Comparison of ENCODE assay signal across 8 cellular contexts in the genomic region with DNA sequence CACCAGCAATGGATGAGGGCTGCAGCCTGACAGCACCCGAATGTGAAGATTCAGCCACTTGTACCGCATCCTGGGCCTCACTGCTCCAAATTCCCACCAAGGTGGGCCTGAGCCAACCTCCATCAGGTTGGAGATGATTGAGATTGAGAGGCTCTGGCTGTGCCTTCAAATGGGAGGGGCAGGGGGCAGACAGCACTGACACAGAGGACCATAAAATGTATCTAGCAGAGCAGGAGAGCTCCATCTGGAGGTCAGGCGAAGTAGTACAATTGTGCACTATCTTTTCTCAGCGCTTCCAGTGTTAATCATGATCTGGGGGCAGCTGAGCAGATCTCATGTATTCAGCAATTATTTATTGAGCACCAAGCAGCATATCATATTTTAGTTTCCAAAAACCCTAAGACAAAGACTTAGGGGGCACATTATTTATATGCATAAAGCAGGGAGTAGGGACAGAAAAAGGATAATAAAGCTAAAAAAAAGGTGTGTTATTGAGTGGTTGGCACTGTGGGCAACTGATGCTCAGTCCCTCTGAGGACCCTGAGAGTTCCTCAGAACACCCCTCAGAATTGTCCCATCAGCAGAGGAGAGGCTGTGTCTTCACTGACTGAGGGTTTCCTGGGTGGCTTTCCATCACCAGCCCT. TPM values are rescaled to one million over a fixed set of nuclear protein-coding genes. Genes with fewer than 3 reads are reported as not detected.
DNase-seq lines count a peak whose midpoint lies in the region; ATAC-seq and TF ChIP-seq lines count a peak whose summit lies in the region.

No MANE protein-coding gene starts in this region.

- H3K9me3 ChIP-seq in prostate gland, result no peaks in the 10 kb centered on the region

- H3K4me3 ChIP-seq in fibroblast of villous mesenchyme (ENCODE audit: low read depth, low read length), result no peak overlapping the region
- no peak overlapping the region for H3K4me3 ChIP-seq in prostate gland

- no peaks in the 10 kb centered on the region for H3K27me3 ChIP-seq in prostate gland (replicated peaks; ENCODE audit: insufficient read depth)

- peak overlapping the region in 1 of 2 donors; percentile 21 for H3K27ac ChIP-seq in prostate gland

- DNase-seq in COLO668 (lab: John Stamatoyannopoulos, UW; ENCODE audit: unreplicated experiment), result peak; percentile 39
- DNase-seq in GM19240 (ENCODE audit: insufficient read length, low spot score), result peak; percentile 43
- DNase-seq in NOMO-1 treated with DMSO at 0.1 percent for 48 hours (lab: John Stamatoyannopoulos, UW; ENCODE audit: unreplicated experiment), result peak; percentile 47
- peak; percentile 35 for DNase-seq in activated T-cell treated with anti-CD3 and anti-CD28 coated beads, Interleukin-2, amount 50 U/mL, for 1 hour
- DNase-seq in fibroblast of villous mesenchyme (ENCODE audit: low read depth), result no peak
- DNase-seq in prostate gland (ENCODE audit: low spot score), result no peak
- DNase-seq in NCI-H2227 (lab: John Stamatoyannopoulos, UW; ENCODE audit: unreplicated experiment), result no peak

- peak; percentile 75 for TF ChIP-seq CTCF in fibroblast of villous mesenchyme (IDR thresholded peaks at IDR 0.05; ENCODE audit: insufficient read depth, low read depth, low read length)
- TF ChIP-seq CTCF in prostate gland (IDR thresholded peaks at IDR 0.05), result peak in 3 of 4 experiments; percentile 60 to 67 (median 64)

- intact Hi-C loops in prostate gland (cut with DNase I), result loop anchor here (5.0 to 10.0 kb wide), 4 partner anchors 54 to 259 kb away; a partner anchor contains a TSS

- 73% methylated on average over 4 of the region's 4 CpGs for WGBS in prostate gland

- TF ChIP-seq POLR2A in prostate gland (IDR thresholded peaks at IDR 0.05), result no peak

- no peaks in the 10 kb centered on the region for H3K4me1 ChIP-seq in prostate gland (replicated peaks)

- no peaks in the 10 kb centered on the region for H3K36me3 ChIP-seq in prostate gland

- ATAC-seq in HG03175 (IDR thresholded peaks at IDR 0.05; ENCODE audit: unreplicated experiment), result peak; percentile 78

RNA-seq across cellular contexts. Expression of a gene that starts 31.6 kb away (rescaled TPM):
- 1.7 and 1.9 TPM in 2 replicates for total RNA-seq in fibroblast of villous mesenchyme
- 1 to 10 TPM; 4.6 to 6.0 TPM for total RNA-seq in prostate gland

Comparison
In these comparisons a context has a peak if more than half of its experiments do, and no peak if none do; other contexts are left out.
1. DNase-seq: peak in COLO668 (single experiment), GM19240 (single experiment), NOMO-1 treated with DMSO at 0.1 percent for 48 hours (single experiment) and activated T-cell treated with anti-CD3 and anti-CD28 coated beads, Interleukin-2, amount 50 U/mL, for 1 hour (single experiment); none in fibroblast of villous mesenchyme (single experiment), prostate gland (single experiment) and NCI-H2227 (single experiment).